ENCODE assay signal across 17 cellular contexts in the genomic region with DNA sequence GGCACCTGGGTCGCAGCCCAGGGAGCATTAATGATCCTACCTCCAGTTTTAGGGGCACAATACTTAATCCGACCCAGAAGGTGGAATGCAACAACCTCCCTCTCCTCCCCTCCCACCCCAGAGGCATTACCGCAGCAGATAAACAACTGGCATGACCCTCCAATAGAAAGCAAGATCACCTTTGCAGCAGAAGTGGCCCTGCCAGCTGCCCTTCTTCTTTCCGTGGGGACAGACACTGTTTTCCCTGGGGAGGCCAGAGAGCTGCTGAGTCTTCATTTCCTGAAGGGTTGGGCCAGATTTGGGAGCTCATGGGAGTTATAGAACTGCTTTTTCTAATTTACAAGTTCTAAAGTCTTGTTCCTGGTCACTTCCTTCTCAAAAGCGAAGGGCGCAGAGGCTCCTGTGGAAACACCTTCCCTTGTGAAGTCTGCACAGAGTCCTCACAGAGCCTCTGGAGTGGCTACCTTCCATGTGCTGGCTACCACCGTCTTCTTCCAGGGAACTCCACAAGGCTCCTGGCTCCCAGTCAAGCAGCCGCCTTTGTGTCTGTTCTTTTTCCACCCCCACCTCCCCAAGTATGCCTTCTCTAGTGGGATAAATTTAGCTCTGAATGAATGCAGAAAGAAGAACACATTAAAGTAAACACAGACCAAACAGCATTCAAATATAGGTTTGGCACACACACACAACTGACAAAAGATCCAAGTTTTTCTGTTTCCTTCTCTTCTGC. TPM values are rescaled to one million over a fixed set of nuclear protein-coding genes. Genes with fewer than 3 reads are reported as not detected.
DNase-seq lines count a peak whose midpoint lies in the region; ATAC-seq, FAIRE-seq and TF ChIP-seq lines count a peak whose summit lies in the region.
"Had no signal": no experiment of that assay in that cellular context is flagged by ENCODE, and none has a peak within 500 bp of the region (broad histone marks: within the 10 kb centered on the region; RNA-seq: fewer than 3 reads in every experiment).

No MANE protein-coding gene starts in this region.

- intact Hi-C loops in ascending aorta (cut with DNase I) (no loop called here), right cardiac atrium (cut with DNase I) (loop anchor here in 1 of 4 donors (10.0 kb wide), 1 partner anchor 57 kb away; no protein-coding TSS in a partner anchor), thyroid gland (cut with DNase I) (no loop called here), psoas muscle (cut with DNase I) (no loop called here), Calu3 (cut with micrococcal nuclease; ENCODE audit: unreplicated experiment) (no loop called here)

- ATAC-seq in right cardiac atrium (peak; percentile 51 to 61), psoas muscle (no peak)
- ATAC-seq: foreskin keratinocyte, natural killer cell had no signal

- H3K36me3 ChIP-seq in ascending aorta (no peaks in the 10 kb centered on the region), thyroid gland (no peaks in the 10 kb centered on the region), psoas muscle (ENCODE audit: insufficient read depth in 1 of 2, low read depth in 1 of 2) (no peaks in the 10 kb centered on the region), small intestine (ENCODE audit: control insufficient read depth in 2 of 2, insufficient read depth in 2 of 2, low read length in 2 of 2) (no peaks in the 10 kb centered on the region)

- H3K9me3 Mint-ChIP-seq in Calu3 (ENCODE audit: low read depth, unreplicated experiment) = no peaks in the 10 kb centered on the region
- H3K9me3 Mint-ChIP-seq: activated naive CD8-positive, alpha-beta T cell treated with anti-CD3 and anti-CD28 coated beads, Interleukin-2, amount 10 ng/mL, durations not matched to agents 7 days and 5 days; dendritic cell treated with granulocyte-macrophage colony-stimulating factor and Interleukin-4, amounts not matched to agents 40 ng/mL and 50 ng/mL, for 4 days had no signal

- H3K4me1 ChIP-seq in ascending aorta (peaks cover 14 to 27% of the 10 kb centered on the region in 2 donors), right cardiac atrium (ENCODE audit: control insufficient read depth, insufficient read depth, low read length) (peaks cover 3% of the 10 kb centered on the region), thyroid gland (peaks cover 20 to 28% of the 10 kb centered on the region in 2 donors), psoas muscle (peaks cover 20% of the 10 kb centered on the region), small intestine (ENCODE audit: control insufficient read depth in 2 of 2, insufficient read depth in 1 of 2, low read depth in 1 of 2, low read length in 1 of 2) (no peaks in the 10 kb centered on the region)
- H3K4me1 ChIP-seq: testis had no signal

- DNase-seq in NCI-H2107 treated with DMSO at 0.1 percent for 48 hours (lab: John Stamatoyannopoulos, UW; ENCODE audit: unreplicated experiment) (peak; percentile 20), NCI-H2107 (lab: John Stamatoyannopoulos, UW) (no peak), ascending aorta (ENCODE audit: low spot score in 2 of 2) (peak in 1 of 2 donors; percentile 76), right cardiac atrium (peak; percentile 44 to 81 (median 75)), thyroid gland (peak; percentile 88 to 89), psoas muscle (no peak), small intestine (no peak), Calu3 (no peak)
- DNase-seq: activated naive CD8-positive, alpha-beta T cell treated with anti-CD3 and anti-CD28 coated beads, Interleukin-2, amount 10 ng/mL, durations not matched to agents 7 days and 5 days; kidney; natural killer cell; NCI-H526; testis had no signal

- H3K4me3 ChIP-seq in ascending aorta = no peak overlapping the region
- H3K4me3 ChIP-seq in right cardiac atrium (ENCODE audit: low read length) = peak overlapping the region; percentile 11
- H3K4me3 ChIP-seq in thyroid gland (replicated peaks in 1 of 3) = no peak overlapping the region
- no peak overlapping the region for H3K4me3 ChIP-seq in psoas muscle
- H3K4me3 ChIP-seq in small intestine (ENCODE audit: low read depth in 1 of 2, low read length in 2 of 2) = no peak overlapping the region
- H3K4me3 ChIP-seq: testis had no signal

- H3K27me3 Mint-ChIP-seq in Calu3 (ENCODE audit: unreplicated experiment) = peaks cover 67% of the 10 kb centered on the region

- BruUV-seq in Calu3 (replicated peaks; lab: Mats Ljungman, UMichigan) = no TSS peak

- H3K27ac ChIP-seq in ascending aorta = peak overlapping the region; percentile 12 to 37
- H3K27ac ChIP-seq in right cardiac atrium (ENCODE audit: low read length) = peak overlapping the region; percentile 57
- peak overlapping the region; percentile 62 to 79 (median 69) for H3K27ac ChIP-seq in thyroid gland
- H3K27ac ChIP-seq in psoas muscle = no peak overlapping the region
- H3K27ac ChIP-seq in small intestine (ENCODE audit: low read depth in 1 of 2, low read length in 1 of 2) = no peak overlapping the region
- H3K27ac ChIP-seq: foreskin keratinocyte, testis had no signal

- no peaks in the 10 kb centered on the region for H3K9me3 ChIP-seq in ascending aorta
- H3K9me3 ChIP-seq in right cardiac atrium (ENCODE audit: control insufficient read depth, low read length) = no peaks in the 10 kb centered on the region
- H3K9me3 ChIP-seq in thyroid gland = no peaks in the 10 kb centered on the region
- H3K9me3 ChIP-seq in psoas muscle = no peaks in the 10 kb centered on the region
- no peaks in the 10 kb centered on the region for H3K9me3 ChIP-seq in small intestine (ENCODE audit: control insufficient read depth, low read depth)
- H3K9me3 ChIP-seq: testis had no signal

- no peak for FAIRE-seq in small intestine (lab: Jason Lieb, UNC)
- FAIRE-seq: A204.1, D721Med, kidney had no signal

- H3K27me3 ChIP-seq in ascending aorta (no peaks in the 10 kb centered on the region), right cardiac atrium (ENCODE audit: control insufficient read depth, insufficient read depth) (no peaks in the 10 kb centered on the region), thyroid gland (no peaks in the 10 kb centered on the region), psoas muscle (ENCODE audit: insufficient read depth in 3 of 3, low read length in 2 of 3) (peaks cover 0 to 4% (median 0%) of the 10 kb centered on the region in 3 donors), small intestine (ENCODE audit: control insufficient read depth in 2 of 2, insufficient read depth in 2 of 2, low read length in 2 of 2) (peaks cover 0 to 7% of the 10 kb centered on the region in 2 donors)
- H3K27me3 ChIP-seq: foreskin keratinocyte, testis had no signal

- no peak for TF ChIP-seq CTCF in ascending aorta (IDR thresholded peaks at IDR 0.05)
- no peak for TF ChIP-seq CTCF in thyroid gland (IDR thresholded peaks at IDR 0.05)
- TF ChIP-seq CTCF in psoas muscle (IDR thresholded peaks at IDR 0.05) = no peak
- TF ChIP-seq CTCF in Calu3 (IDR thresholded peaks at IDR 0.05; ENCODE audit: unreplicated experiment) = no peak

- no peaks in the 10 kb centered on the region for H3K4me1 Mint-ChIP-seq in Calu3 (ENCODE audit: low read depth, unreplicated experiment)
- H3K4me1 Mint-ChIP-seq: activated naive CD8-positive, alpha-beta T cell treated with anti-CD3 and anti-CD28 coated beads, Interleukin-2, amount 10 ng/mL, durations not matched to agents 7 days and 5 days; natural killer cell had no signal

- CTCF ChIA-PET in Calu3 (lab: Charles Lee) = no interaction called here

- WGBS in right cardiac atrium = 32% methylated on average over 8 of the region's 8 CpGs
- 27 to 30% methylated on average over 8 of the region's 8 CpGs for WGBS in thyroid gland, 2 donors
- WGBS in psoas muscle, 3 donors = 37 to 47% (median 37%) methylated on average over 8 of the region's 8 CpGs
- WGBS in small intestine, 3 donors = 53 to 67% (median 63%) methylated on average over 8 of the region's 8 CpGs

- no peak overlapping the region for H3K27ac Mint-ChIP-seq in Calu3 (ENCODE audit: unreplicated experiment)
- H3K27ac Mint-ChIP-seq: activated naive CD8-positive, alpha-beta T cell treated with anti-CD3 and anti-CD28 coated beads, Interleukin-2, amount 10 ng/mL, durations not matched to agents 7 days and 5 days; dendritic cell treated with granulocyte-macrophage colony-stimulating factor and Interleukin-4, amounts not matched to agents 40 ng/mL and 50 ng/mL, for 4 days; natural killer cell had no signal

- TF ChIP-seq POLR2A in thyroid gland (IDR thresholded peaks at IDR 0.05) = peak in 1 of 2 donors; percentile 47

- no peaks in the 10 kb centered on the region for H3K36me3 Mint-ChIP-seq in Calu3 (ENCODE audit: insufficient read depth, unreplicated experiment)
- H3K36me3 Mint-ChIP-seq: activated naive CD8-positive, alpha-beta T cell treated with anti-CD3 and anti-CD28 coated beads, Interleukin-2, amount 10 ng/mL, durations not matched to agents 7 days and 5 days; natural killer cell had no signal

- no peak overlapping the region for H3K4me3 Mint-ChIP-seq in Calu3 (ENCODE audit: low read depth, unreplicated experiment)
- H3K4me3 Mint-ChIP-seq: activated naive CD8-positive, alpha-beta T cell treated with anti-CD3 and anti-CD28 coated beads, Interleukin-2, amount 10 ng/mL, durations not matched to agents 7 days and 5 days; dendritic cell treated with granulocyte-macrophage colony-stimulating factor and Interleukin-4, amounts not matched to agents 40 ng/mL and 50 ng/mL, for 4 days; natural killer cell had no signal

RNA-seq across cellular contexts. Expression of a gene that starts 8.0 kb away (rescaled TPM):
- total RNA-seq in ascending aorta = 38.2 TPM
- total RNA-seq in right cardiac atrium = 100 to 1,000 TPM in 1 of 4 donors, 10 to 100 TPM in 3; 82.5 to 130 (median 86.2) TPM
- 7.6 TPM for polyA plus RNA-seq in right cardiac atrium
- total RNA-seq in thyroid gland = 10 to 100 TPM in 3 of 4 donors, 1 to 10 TPM in 1; 9.9 to 25.4 (median 13.1) TPM
- 10 to 100 TPM in 2 of 4 donors, 1 to 10 TPM in 2; 1.1 to 16.6 (median 11.2) TPM for total RNA-seq in psoas muscle
- polyA plus RNA-seq in psoas muscle = 1 to 10 TPM in 1 of 3 donors, under 1 TPM in 2; 0.16 to 1.6 (median 0.17) TPM
- polyA plus RNA-seq in small intestine = under 1 TPM in 1 of 3 donors, not detected in 2; 0.81 TPM
- 2.9 TPM in 1 of 2 replicates, not detected in the other for total RNA-seq in Calu3 (2022)
- total RNA-seq: activated naive CD8-positive, alpha-beta T cell treated with anti-CD3 and anti-CD28 coated beads, Interleukin-2, amount 10 ng/mL, durations not matched to agents 7 days and 5 days; natural killer cell had no signal
- polyA plus RNA-seq: foreskin keratinocyte had no signal

Comparison
In these comparisons a context has a peak if more than half of its experiments do, and no peak if none do; other contexts are left out.
1. DNase-seq: peak in NCI-H2107 treated with DMSO at 0.1 percent for 48 hours (single experiment), right cardiac atrium (3 of 3) and thyroid gland (2 of 2); none in NCI-H2107 (single experiment), psoas muscle (0 of 2), small intestine (single experiment) and Calu3 (single experiment).
2. H3K27ac ChIP-seq: peak in ascending aorta (2 of 2), right cardiac atrium (single experiment) and thyroid gland (3 of 3); none in psoas muscle (single experiment) and small intestine (0 of 2).
3. ATAC-seq: peak in right cardiac atrium (2 of 2); none in psoas muscle (0 of 4).